1 cellular context compared by ENCODE assay signal in the genomic region with DNA sequence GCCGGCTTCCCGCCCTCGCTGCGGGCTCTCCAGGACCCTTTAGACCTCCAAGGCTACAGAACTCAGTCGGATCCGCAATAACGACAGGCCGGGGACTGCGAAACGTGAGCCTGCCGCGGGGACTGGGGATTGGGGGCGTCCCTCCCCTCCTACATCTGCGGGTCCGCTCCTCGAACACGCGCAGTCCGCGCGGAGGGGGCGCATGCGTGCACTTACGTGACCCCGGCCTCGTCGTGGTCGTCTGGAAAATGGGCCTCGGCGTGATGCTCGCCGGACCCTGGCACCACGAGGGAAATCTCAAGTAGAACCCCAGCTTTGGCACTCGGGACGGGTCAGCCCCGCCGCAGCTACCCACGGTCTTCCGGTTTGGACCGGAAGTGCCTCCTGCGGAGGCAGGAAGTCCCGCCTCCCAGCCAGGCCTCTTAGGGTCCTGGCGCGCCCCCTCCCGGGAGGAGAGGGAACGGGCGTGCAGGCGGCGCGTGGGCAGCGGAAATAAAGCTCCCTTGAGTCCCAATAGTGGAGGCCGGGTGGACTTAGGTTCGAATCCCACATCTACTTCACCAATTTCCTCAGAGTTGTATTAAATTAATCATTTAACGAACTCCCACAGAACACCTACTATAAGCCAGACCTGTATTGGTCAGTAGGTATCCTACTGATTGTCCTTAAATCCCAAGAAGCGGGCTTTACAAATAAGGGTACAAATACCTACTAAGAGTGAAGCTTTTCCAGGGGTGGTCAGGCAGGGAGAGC.
TF ChIP-seq lines count a peak whose summit lies in the region.

A gene with protein sequence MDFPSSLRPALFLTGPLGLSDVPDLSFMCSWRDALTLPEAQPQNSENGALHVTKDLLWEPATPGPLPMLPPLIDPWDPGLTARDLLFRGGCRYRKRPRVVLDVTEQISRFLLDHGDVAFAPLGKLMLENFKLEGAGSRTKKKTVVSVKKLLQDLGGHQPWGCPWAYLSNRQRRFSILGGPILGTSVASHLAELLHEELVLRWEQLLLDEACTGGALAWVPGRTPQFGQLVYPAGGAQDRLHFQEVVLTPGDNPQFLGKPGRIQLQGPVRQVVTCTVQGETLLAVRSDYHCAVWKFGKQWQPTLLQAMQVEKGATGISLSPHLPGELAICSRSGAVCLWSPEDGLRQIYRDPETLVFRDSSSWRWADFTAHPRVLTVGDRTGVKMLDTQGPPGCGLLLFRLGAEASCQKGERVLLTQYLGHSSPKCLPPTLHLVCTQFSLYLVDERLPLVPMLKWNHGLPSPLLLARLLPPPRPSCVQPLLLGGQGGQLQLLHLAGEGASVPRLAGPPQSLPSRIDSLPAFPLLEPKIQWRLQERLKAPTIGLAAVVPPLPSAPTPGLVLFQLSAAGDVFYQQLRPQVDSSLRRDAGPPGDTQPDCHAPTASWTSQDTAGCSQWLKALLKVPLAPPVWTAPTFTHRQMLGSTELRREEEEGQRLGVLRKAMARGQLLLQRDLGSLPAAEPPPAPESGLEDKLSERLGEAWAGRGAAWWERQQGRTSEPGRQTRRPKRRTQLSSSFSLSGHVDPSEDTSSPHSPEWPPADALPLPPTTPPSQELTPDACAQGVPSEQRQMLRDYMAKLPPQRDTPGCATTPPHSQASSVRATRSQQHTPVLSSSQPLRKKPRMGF (minus strand): TSS at position 373 of the 753 bp plus-strand sequence. CDS start 2,069 bp downstream, outside the sequence.

TF ChIP-seq in HepG2, 621 proteins besides CTCF, POLR2A, EP300 and RAD21 (continued from another document and continues in another):
- TF ChIP-seq, protein P1, sequence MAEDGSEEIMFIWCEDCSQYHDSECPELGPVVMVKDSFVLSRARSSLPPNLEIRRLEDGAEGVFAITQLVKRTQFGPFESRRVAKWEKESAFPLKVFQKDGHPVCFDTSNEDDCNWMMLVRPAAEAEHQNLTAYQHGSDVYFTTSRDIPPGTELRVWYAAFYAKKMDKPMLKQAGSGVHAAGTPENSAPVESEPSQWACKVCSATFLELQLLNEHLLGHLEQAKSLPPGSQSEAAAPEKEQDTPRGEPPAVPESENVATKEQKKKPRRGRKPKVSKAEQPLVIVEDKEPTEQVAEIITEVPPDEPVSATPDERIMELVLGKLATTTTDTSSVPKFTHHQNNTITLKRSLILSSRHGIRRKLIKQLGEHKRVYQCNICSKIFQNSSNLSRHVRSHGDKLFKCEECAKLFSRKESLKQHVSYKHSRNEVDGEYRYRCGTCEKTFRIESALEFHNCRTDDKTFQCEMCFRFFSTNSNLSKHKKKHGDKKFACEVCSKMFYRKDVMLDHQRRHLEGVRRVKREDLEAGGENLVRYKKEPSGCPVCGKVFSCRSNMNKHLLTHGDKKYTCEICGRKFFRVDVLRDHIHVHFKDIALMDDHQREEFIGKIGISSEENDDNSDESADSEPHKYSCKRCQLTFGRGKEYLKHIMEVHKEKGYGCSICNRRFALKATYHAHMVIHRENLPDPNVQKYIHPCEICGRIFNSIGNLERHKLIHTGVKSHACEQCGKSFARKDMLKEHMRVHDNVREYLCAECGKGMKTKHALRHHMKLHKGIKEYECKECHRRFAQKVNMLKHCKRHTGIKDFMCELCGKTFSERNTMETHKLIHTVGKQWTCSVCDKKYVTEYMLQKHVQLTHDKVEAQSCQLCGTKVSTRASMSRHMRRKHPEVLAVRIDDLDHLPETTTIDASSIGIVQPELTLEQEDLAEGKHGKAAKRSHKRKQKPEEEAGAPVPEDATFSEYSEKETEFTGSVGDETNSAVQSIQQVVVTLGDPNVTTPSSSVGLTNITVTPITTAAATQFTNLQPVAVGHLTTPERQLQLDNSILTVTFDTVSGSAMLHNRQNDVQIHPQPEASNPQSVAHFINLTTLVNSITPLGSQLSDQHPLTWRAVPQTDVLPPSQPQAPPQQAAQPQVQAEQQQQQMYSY (CRISPR knock-in tag; IDR thresholded peaks at IDR 0.05): no peak
- TF ChIP-seq ZNF775 (CRISPR knock-in tag; IDR thresholded peaks at IDR 0.05; ENCODE audit: borderline replicate concordance): no peak
- peak; percentile 69; the same call in 1 of the 2 replicates for TF ChIP-seq HNRNPL (IDR thresholded peaks at IDR 0.05; ENCODE audit: low read depth, low read length)
- no peak; the same call in 1 of the 2 replicates for TF ChIP-seq ZNF644 (CRISPR knock-in tag; IDR thresholded peaks at IDR 0.05; ENCODE audit: low read depth)
- 0 out of 2 replicates have a peak, but pooled peaks have one; percentile 63 for TF ChIP-seq RELA (CRISPR knock-in tag; IDR thresholded peaks at IDR 0.05)
- TF ChIP-seq, protein P2, sequence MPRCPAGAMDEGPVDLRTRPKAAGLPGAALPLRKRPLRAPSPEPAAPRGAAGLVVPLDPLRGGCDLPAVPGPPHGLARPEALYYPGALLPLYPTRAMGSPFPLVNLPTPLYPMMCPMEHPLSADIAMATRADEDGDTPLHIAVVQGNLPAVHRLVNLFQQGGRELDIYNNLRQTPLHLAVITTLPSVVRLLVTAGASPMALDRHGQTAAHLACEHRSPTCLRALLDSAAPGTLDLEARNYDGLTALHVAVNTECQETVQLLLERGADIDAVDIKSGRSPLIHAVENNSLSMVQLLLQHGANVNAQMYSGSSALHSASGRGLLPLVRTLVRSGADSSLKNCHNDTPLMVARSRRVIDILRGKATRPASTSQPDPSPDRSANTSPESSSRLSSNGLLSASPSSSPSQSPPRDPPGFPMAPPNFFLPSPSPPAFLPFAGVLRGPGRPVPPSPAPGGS (CRISPR knock-in tag; IDR thresholded peaks at IDR 0.05): peak; percentile 75
- TF ChIP-seq EED (CRISPR knock-in tag; IDR thresholded peaks at IDR 0.05): 0 out of 2 replicates have a peak, but pooled peaks have one; percentile 25
- no peak for TF ChIP-seq JUND (CRISPR knock-in tag; IDR thresholded peaks at IDR 0.05)
- TF ChIP-seq, protein P3, sequence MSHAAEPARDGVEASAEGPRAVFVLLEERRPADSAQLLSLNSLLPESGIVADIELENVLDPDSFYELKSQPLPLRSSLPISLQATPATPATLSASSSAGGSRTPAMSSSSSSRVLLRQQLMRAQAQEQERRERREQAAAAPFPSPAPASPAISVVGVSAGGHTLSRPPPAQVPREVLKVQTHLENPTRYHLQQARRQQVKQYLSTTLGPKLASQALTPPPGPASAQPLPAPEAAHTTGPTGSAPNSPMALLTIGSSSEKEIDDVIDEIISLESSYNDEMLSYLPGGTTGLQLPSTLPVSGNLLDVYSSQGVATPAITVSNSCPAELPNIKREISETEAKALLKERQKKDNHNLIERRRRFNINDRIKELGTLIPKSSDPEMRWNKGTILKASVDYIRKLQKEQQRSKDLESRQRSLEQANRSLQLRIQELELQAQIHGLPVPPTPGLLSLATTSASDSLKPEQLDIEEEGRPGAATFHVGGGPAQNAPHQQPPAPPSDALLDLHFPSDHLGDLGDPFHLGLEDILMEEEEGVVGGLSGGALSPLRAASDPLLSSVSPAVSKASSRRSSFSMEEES (CRISPR knock-in tag; IDR thresholded peaks at IDR 0.05): peak; percentile 41; the same call in 1 of the 2 replicates
- TF ChIP-seq PPARG (CRISPR knock-in tag; conservative IDR thresholded peaks at IDR 0.05): peak; percentile 46; the same call in 1 of the 2 replicates
- TF ChIP-seq, protein P4, sequence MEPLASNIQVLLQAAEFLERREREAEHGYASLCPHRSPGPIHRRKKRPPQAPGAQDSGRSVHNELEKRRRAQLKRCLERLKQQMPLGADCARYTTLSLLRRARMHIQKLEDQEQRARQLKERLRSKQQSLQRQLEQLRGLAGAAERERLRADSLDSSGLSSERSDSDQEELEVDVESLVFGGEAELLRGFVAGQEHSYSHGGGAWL (CRISPR knock-in tag; IDR thresholded peaks at IDR 0.05): no peak; the same call in 1 of the 2 replicates
- TF ChIP-seq ZNF598 (CRISPR knock-in tag; IDR thresholded peaks at IDR 0.05; ENCODE audit: borderline replicate concordance): peak; percentile 12; the same call in 1 of the 2 replicates
- peak; percentile 43; the same call in 1 of the 2 replicates for TF ChIP-seq NCOA2 (CRISPR knock-in tag; IDR thresholded peaks at IDR 0.05)
- TF ChIP-seq REL (CRISPR knock-in tag; conservative IDR thresholded peaks at IDR 0.05): no peak
- peak; percentile 98 for TF ChIP-seq GATAD1 (CRISPR knock-in tag; IDR thresholded peaks at IDR 0.05)
- no peak for TF ChIP-seq RFX3 (CRISPR knock-in tag; IDR thresholded peaks at IDR 0.05)
- TF ChIP-seq HDAC6 (IDR thresholded peaks at IDR 0.05; ENCODE audit: low read depth, low read length): no peak
- no peak for TF ChIP-seq RBM22 (optimal IDR thresholded peaks at IDR 0.05; ENCODE audit: low read length)
- no peak for TF ChIP-seq ZNF354B (CRISPR knock-in tag; IDR thresholded peaks at IDR 0.05)
- TF ChIP-seq, protein P5, sequence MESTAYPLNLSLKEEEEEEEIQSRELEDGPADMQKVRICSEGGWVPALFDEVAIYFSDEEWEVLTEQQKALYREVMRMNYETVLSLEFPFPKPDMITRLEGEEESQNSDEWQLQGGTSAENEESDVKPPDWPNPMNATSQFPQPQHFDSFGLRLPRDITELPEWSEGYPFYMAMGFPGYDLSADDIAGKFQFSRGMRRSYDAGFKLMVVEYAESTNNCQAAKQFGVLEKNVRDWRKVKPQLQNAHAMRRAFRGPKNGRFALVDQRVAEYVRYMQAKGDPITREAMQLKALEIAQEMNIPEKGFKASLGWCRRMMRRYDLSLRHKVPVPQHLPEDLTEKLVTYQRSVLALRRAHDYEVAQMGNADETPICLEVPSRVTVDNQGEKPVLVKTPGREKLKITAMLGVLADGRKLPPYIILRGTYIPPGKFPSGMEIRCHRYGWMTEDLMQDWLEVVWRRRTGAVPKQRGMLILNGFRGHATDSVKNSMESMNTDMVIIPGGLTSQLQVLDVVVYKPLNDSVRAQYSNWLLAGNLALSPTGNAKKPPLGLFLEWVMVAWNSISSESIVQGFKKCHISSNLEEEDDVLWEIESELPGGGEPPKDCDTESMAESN (CRISPR knock-in tag; conservative IDR thresholded peaks at IDR 0.05): peak; percentile 84; the same call in 1 of the 2 replicates
- peak; percentile 85 for TF ChIP-seq ZNF605 (CRISPR knock-in tag; IDR thresholded peaks at IDR 0.05)
- TF ChIP-seq SRF (IDR thresholded peaks at IDR 0.05; ENCODE audit: low read depth, low read length): peak; percentile 47; the same call in 1 of the 2 replicates
- TF ChIP-seq RORA (CRISPR knock-in tag; IDR thresholded peaks at IDR 0.05): no peak
- peak; percentile 85; the same call in 1 of the 2 replicates for TF ChIP-seq ZNF333 (CRISPR knock-in tag; IDR thresholded peaks at IDR 0.05; ENCODE audit: borderline replicate concordance)
- peak; percentile 91; the same call in 1 of the 2 replicates for TF ChIP-seq ZMYM4 (CRISPR knock-in tag; IDR thresholded peaks at IDR 0.05)
- TF ChIP-seq FOSL2 (CRISPR knock-in tag; IDR thresholded peaks at IDR 0.05): peak; percentile 54
- TF ChIP-seq ZNF160 (CRISPR knock-in tag; IDR thresholded peaks at IDR 0.05): peak; percentile 83; the same call in 1 of the 2 replicates
- peak; percentile 93 for TF ChIP-seq THAP11 (CRISPR knock-in tag; IDR thresholded peaks at IDR 0.05)
- peak; percentile 95 for TF ChIP-seq POLR2G (IDR thresholded peaks at IDR 0.05; ENCODE audit: low read depth, low read length)
- TF ChIP-seq, protein P6, sequence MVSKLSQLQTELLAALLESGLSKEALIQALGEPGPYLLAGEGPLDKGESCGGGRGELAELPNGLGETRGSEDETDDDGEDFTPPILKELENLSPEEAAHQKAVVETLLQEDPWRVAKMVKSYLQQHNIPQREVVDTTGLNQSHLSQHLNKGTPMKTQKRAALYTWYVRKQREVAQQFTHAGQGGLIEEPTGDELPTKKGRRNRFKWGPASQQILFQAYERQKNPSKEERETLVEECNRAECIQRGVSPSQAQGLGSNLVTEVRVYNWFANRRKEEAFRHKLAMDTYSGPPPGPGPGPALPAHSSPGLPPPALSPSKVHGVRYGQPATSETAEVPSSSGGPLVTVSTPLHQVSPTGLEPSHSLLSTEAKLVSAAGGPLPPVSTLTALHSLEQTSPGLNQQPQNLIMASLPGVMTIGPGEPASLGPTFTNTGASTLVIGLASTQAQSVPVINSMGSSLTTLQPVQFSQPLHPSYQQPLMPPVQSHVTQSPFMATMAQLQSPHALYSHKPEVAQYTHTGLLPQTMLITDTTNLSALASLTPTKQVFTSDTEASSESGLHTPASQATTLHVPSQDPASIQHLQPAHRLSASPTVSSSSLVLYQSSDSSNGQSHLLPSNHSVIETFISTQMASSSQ (IDR thresholded peaks at IDR 0.05; ENCODE audit: low read depth): 0 out of 2 replicates have a peak, but pooled peaks have one; percentile 26
- TF ChIP-seq, protein P6 (CRISPR knock-in tag; IDR thresholded peaks at IDR 0.05; ENCODE audit: borderline replicate concordance): no peak; the same call in 1 of the 2 replicates
- TF ChIP-seq, protein P7, sequence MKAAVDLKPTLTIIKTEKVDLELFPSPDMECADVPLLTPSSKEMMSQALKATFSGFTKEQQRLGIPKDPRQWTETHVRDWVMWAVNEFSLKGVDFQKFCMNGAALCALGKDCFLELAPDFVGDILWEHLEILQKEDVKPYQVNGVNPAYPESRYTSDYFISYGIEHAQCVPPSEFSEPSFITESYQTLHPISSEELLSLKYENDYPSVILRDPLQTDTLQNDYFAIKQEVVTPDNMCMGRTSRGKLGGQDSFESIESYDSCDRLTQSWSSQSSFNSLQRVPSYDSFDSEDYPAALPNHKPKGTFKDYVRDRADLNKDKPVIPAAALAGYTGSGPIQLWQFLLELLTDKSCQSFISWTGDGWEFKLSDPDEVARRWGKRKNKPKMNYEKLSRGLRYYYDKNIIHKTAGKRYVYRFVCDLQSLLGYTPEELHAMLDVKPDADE (CRISPR knock-in tag; IDR thresholded peaks at IDR 0.05): 0 out of 2 replicates have a peak, but pooled peaks have one; percentile 32
- no peak for TF ChIP-seq ZFP36L2 (CRISPR knock-in tag; IDR thresholded peaks at IDR 0.05)
- no peak for TF ChIP-seq TBL1XR1 (IDR thresholded peaks at IDR 0.05; ENCODE audit: borderline replicate concordance, low read length, partially characterized antibody)
- no peak for TF ChIP-seq THYN1 (CRISPR knock-in tag; IDR thresholded peaks at IDR 0.05; ENCODE audit: borderline replicate concordance, low read depth)
- no peak for TF ChIP-seq SMAD9 (CRISPR knock-in tag; IDR thresholded peaks at IDR 0.05)
- TF ChIP-seq, protein P8, sequence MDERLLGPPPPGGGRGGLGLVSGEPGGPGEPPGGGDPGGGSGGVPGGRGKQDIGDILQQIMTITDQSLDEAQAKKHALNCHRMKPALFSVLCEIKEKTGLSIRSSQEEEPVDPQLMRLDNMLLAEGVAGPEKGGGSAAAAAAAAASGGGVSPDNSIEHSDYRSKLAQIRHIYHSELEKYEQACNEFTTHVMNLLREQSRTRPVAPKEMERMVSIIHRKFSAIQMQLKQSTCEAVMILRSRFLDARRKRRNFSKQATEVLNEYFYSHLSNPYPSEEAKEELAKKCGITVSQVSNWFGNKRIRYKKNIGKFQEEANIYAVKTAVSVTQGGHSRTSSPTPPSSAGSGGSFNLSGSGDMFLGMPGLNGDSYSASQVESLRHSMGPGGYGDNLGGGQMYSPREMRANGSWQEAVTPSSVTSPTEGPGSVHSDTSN (CRISPR knock-in tag; IDR thresholded peaks at IDR 0.05): no peak
